In the genomic region with DNA sequence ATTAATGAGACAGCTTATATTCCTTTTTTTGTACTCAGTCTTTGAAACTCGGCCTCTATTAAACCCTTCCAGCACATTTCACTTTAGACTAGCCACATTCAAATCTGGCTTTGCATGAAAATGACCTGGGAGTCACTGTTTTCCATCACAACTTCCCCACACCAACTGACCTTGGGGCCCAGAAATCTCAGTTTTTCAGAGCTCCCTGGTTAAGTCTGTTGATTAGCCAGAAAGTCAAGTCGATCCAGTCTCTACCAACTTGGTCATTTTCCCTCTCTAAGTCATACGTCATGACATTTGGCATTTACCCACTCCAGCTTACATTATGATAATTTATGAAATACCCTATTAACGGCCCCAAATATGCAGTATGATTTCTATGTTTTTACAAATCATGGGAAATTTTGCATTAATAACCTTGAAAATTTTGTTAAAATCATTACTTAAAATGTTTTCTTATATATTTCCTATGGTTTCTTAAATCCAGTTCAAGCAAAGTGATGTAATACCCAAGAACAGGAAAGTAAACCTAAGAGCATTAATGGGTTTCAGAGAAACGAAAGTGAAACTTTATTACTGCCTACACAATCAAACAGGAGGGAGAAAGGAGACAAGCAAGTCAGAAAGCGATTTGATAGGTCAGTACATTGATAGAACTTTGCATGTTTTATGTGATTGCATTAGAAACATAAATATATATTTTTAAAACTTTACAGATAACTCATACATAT, we compare ENCODE assay signal across 8 cellular contexts.
DNase-seq lines count a peak whose midpoint lies in the region; ATAC-seq and TF ChIP-seq lines count a peak whose summit lies in the region.

No MANE protein-coding gene starts in this region.

- H3K9ac ChIP-seq in SK-N-MC (ENCODE audit: insufficient read length), result no peak overlapping the region

- TF ChIP-seq CTCF in heart left ventricle (IDR thresholded peaks at IDR 0.05), result no peak
- no peak for TF ChIP-seq CTCF in right atrium auricular region (IDR thresholded peaks at IDR 0.05)
- no peak for TF ChIP-seq CTCF in psoas muscle (IDR thresholded peaks at IDR 0.05)

- H3K27ac ChIP-seq in heart left ventricle, result peak overlapping the region in 9 of 12 donors; percentile 1 to 81 (median 52)
- H3K27ac ChIP-seq in right atrium auricular region, result no peak overlapping the region
- H3K27ac ChIP-seq in SK-N-MC, result 0 out of 2 replicates have a peak overlapping the region, but pooled peaks have one; percentile 9
- H3K27ac ChIP-seq in psoas muscle, result peak overlapping the region; percentile 13

- H3K27me3 ChIP-seq in heart left ventricle, result no peaks in the 10 kb centered on the region
- no peaks in the 10 kb centered on the region for H3K27me3 ChIP-seq in right atrium auricular region
- no peaks in the 10 kb centered on the region for H3K27me3 ChIP-seq in psoas muscle (ENCODE audit: insufficient read depth in 3 of 3, low read length in 2 of 3)

- no peaks in the 10 kb centered on the region for H3K9me3 ChIP-seq in heart left ventricle
- no peaks in the 10 kb centered on the region for H3K9me3 ChIP-seq in right atrium auricular region
- no peaks in the 10 kb centered on the region for H3K9me3 ChIP-seq in SK-N-MC (ENCODE audit: low read depth, low read length)
- H3K9me3 ChIP-seq in psoas muscle, result no peaks in the 10 kb centered on the region

- 51 to 63% (median 55%) methylated on average over 6 of the region's 6 CpGs for WGBS in heart left ventricle, 4 donors
- 28 to 31% (median 29%) methylated on average over 6 of the region's 6 CpGs for WGBS in psoas muscle, 3 donors

- H3K4me1 ChIP-seq in heart left ventricle, result peaks cover 0 to 44% (median 22%) of the 10 kb centered on the region in 12 donors
- H3K4me1 ChIP-seq in right atrium auricular region, result peaks cover 0 to 42% of the 10 kb centered on the region in 2 donors
- peaks cover 21% of the 10 kb centered on the region for H3K4me1 ChIP-seq in psoas muscle

- DNase-seq in heart left ventricle, result no peak
- no peak for DNase-seq in right atrium auricular region (ENCODE audit: low spot score)
- DNase-seq in SK-N-MC (ENCODE audit: low read depth, low spot score), result no peak
- no peak for DNase-seq in psoas muscle
- DNase-seq in putamen (ENCODE audit: low spot score), result no peak
- DNase-seq in COLO668 (lab: John Stamatoyannopoulos, UW; ENCODE audit: unreplicated experiment), result no peak

- intact Hi-C loops in heart left ventricle (cut with DNase I), result no loop called here
- intact Hi-C loops in psoas muscle (cut with DNase I), result no loop called here

- no peak for TF ChIP-seq POLR2A in heart left ventricle (IDR thresholded peaks at IDR 0.05)

- H3K4me3 ChIP-seq in heart left ventricle (peak overlapping the region in 9 of 12 donors; percentile 15 to 45 (median 26)), right atrium auricular region (peak overlapping the region in 1 of 2 donors; percentile 27), SK-N-MC (0 out of 2 replicates have a peak overlapping the region, but pooled peaks have one; percentile 36), psoas muscle (peak overlapping the region; percentile 45)

- ATAC-seq in heart left ventricle, result peak in 2 of 4 donors; percentile 65 to 69
- ATAC-seq in HG03159 (IDR thresholded peaks at IDR 0.05; ENCODE audit: unreplicated experiment), result peak; percentile 84
- ATAC-seq in esophagus mucosa, result peak; percentile 80
- peak in 1 of 4 donors; percentile 57 for ATAC-seq in psoas muscle

- no peaks in the 10 kb centered on the region for H3K36me3 ChIP-seq in heart left ventricle
- H3K36me3 ChIP-seq in right atrium auricular region, result no peaks in the 10 kb centered on the region
- no peaks in the 10 kb centered on the region for H3K36me3 ChIP-seq in SK-N-MC (ENCODE audit: insufficient read depth, low read length)
- no peaks in the 10 kb centered on the region for H3K36me3 ChIP-seq in psoas muscle (ENCODE audit: insufficient read depth in 1 of 2, low read depth in 1 of 2)

Comparison
In these comparisons a context has a peak if more than half of its experiments do, and no peak if none do; other contexts are left out.
1. H3K27ac ChIP-seq: peak in heart left ventricle (9 of 12), SK-N-MC (single experiment) and psoas muscle (single experiment); none in right atrium auricular region (0 of 2).